In the genomic region with DNA sequence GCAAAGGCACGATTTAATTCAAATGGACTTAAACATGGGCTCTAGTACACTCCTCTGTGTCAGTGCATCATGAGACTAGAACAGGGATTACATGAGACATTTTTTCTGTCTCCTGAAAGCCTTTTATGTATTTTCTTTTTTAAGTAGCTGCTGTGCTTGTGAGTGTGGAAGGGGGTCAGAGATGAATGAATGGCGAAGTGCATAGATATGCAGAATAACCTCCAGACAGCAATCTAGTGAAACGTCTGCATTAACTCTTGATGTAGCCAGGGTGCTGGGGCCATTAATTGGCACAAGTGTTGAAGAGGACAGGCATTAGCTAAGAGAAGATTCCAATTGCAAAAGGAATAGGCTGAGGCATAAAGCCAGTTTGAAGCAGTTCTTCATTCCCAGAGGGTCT, we compare ENCODE assay signal across 34 cellular contexts.
DNase-seq lines count a peak whose midpoint lies in the region; ATAC-seq and TF ChIP-seq lines count a peak whose summit lies in the region.
"Had no signal": no experiment of that assay in that cellular context is flagged by ENCODE, and none has a peak within 500 bp of the region (broad histone marks: within the 10 kb centered on the region; RNA-seq: fewer than 3 reads in every experiment).

No MANE protein-coding gene starts in this region.

- no peak overlapping the region for H3K27ac ChIP-seq in Karpas-422 (ENCODE audit: low read length)
- H3K27ac ChIP-seq: 22Rv1; A549; BLaER1; BLaER1 treated with 17β-estradiol and CSF1 and Interleukin-3, amounts not matched to agents 10 nM and 100 nM; C4-2B had no signal

- no peak for TF ChIP-seq CTCF in osteocyte (IDR thresholded peaks at IDR 0.05)

- H3K36me3 ChIP-seq in HAP-1 (replicated peaks) (no peaks in the 10 kb centered on the region), Karpas-422 (ENCODE audit: insufficient read depth, low read length) (no peaks in the 10 kb centered on the region)
- H3K36me3 ChIP-seq: BE2C; BLaER1; BLaER1 treated with 17β-estradiol and CSF1 and Interleukin-3, amounts not matched to agents 10 nM and 100 nM had no signal

- no peak overlapping the region for H2AFZ ChIP-seq in Karpas-422 (ENCODE audit: low read length)

- H3K4me3 Mint-ChIP-seq in activated CD8-positive, alpha-beta memory T cell treated with anti-CD3 and anti-CD28 coated beads, Interleukin-2, amount 10 ng/mL, durations not matched to agents 7 days and 5 days, result no peak overlapping the region
- H3K4me3 Mint-ChIP-seq in osteocyte (ENCODE audit: unreplicated experiment), result no peak overlapping the region
- H3K4me3 Mint-ChIP-seq: B cell; CD4-positive, alpha-beta memory T cell; CD4-positive, alpha-beta T cell; CD8-positive, alpha-beta memory T cell; CD8-positive, alpha-beta T cell had no signal

- H3K27me3 ChIP-seq in HAP-1 (ENCODE audit: low read depth), result no peaks in the 10 kb centered on the region
- H3K27me3 ChIP-seq in Karpas-422 (ENCODE audit: low read length), result no peaks in the 10 kb centered on the region

- H3K9me2 ChIP-seq in Karpas-422 (replicated peaks; ENCODE audit: insufficient read depth, low read length), result no peaks in the 10 kb centered on the region

- H3K79me2 ChIP-seq in Karpas-422 (ENCODE audit: low read length), result no peaks in the 10 kb centered on the region

- no peaks in the 10 kb centered on the region for H4K20me1 ChIP-seq in Karpas-422 (ENCODE audit: insufficient read depth, low read depth, low read length)
- H4K20me1 ChIP-seq: BLaER1; BLaER1 treated with 17β-estradiol and CSF1 and Interleukin-3, amounts not matched to agents 10 nM and 100 nM had no signal

- H3K4me2 ChIP-seq in Karpas-422 (ENCODE audit: low read depth, low read length, poor library complexity, severe bottlenecking), result no peak overlapping the region
- H3K4me2 ChIP-seq: A549; BLaER1; BLaER1 treated with 17β-estradiol and CSF1 and Interleukin-3, amounts not matched to agents 10 nM and 100 nM had no signal

- H3K4me1 ChIP-seq in HAP-1, result peaks cover 20% of the 10 kb centered on the region
- H3K4me1 ChIP-seq in Karpas-422 (ENCODE audit: low read length), result no peaks in the 10 kb centered on the region
- H3K4me1 ChIP-seq: A549; BE2C; BLaER1; BLaER1 treated with 17β-estradiol and CSF1 and Interleukin-3, amounts not matched to agents 10 nM and 100 nM; Caco-2 had no signal

- H3K4me3 ChIP-seq in HAP-1 (no peak overlapping the region), Karpas-422 (ENCODE audit: low read length) (no peak overlapping the region)
- H3K4me3 ChIP-seq: A549; BLaER1; BLaER1 treated with 17β-estradiol and CSF1 and Interleukin-3, amounts not matched to agents 10 nM and 100 nM had no signal

- no peak overlapping the region for H3K9ac ChIP-seq in Karpas-422 (ENCODE audit: low read length)
- H3K9ac ChIP-seq: BLaER1; BLaER1 treated with 17β-estradiol and CSF1 and Interleukin-3, amounts not matched to agents 10 nM and 100 nM had no signal

- CTCF ChIA-PET in activated CD8-positive, alpha-beta memory T cell treated with anti-CD3 and anti-CD28 coated beads, Interleukin-2, amount 10 ng/mL, durations not matched to agents 7 days and 5 days (lab: Charles Lee), result no interaction called here

- no peaks in the 10 kb centered on the region for H3K9me3 ChIP-seq in HAP-1
- no peaks in the 10 kb centered on the region for H3K9me3 ChIP-seq in Karpas-422 (ENCODE audit: low read length)
- H3K9me3 ChIP-seq: A549, BE2C, Caco-2 had no signal

- DNase-seq in activated CD8-positive, alpha-beta memory T cell treated with anti-CD3 and anti-CD28 coated beads, Interleukin-2, amount 10 ng/mL, durations not matched to agents 7 days and 5 days, result peak; percentile 18
- DNase-seq in activated CD8-positive, alpha-beta memory T cell treated with anti-CD3 and anti-CD28 coated beads, Interleukin-2, amount 50 U/mL, for 48 hours, result no peak
- DNase-seq in HAP-1 (ENCODE audit: low spot score in 2 of 2) (peak; percentile 60 to 88), Karpas-422 (peak; percentile 16), osteocyte (ENCODE audit: extremely low spot score, unreplicated experiment) (peak; percentile 13), NOMO-1 treated with dmso at 0.1 percent for 144 hours (lab: John Stamatoyannopoulos, UW; ENCODE audit: unreplicated experiment) (no peak), COLO668 (lab: John Stamatoyannopoulos, UW; ENCODE audit: unreplicated experiment) (no peak)
- DNase-seq: 8988T; ACHN; AML-193; BE2C; C1 segment of cervical spinal cord; Caco-2; Calu3; CD4-positive, alpha-beta memory T cell; CD4-positive, alpha-beta T cell; CD4-positive, CD25-positive, alpha-beta regulatory T cell; CD8-positive, alpha-beta memory T cell; CD8-positive, alpha-beta T cell; COR-L47; DMS 273 treated with DMSO at 0.1 percent for 48 hours; DMS53; DMS79; DMS79 treated with DMSO at 0.1 percent for 48 hours; DND-41; EL had no signal

- H3K9me3 Mint-ChIP-seq in activated CD8-positive, alpha-beta memory T cell treated with anti-CD3 and anti-CD28 coated beads, Interleukin-2, amount 10 ng/mL, durations not matched to agents 7 days and 5 days (ENCODE audit: low read depth), result no peaks in the 10 kb centered on the region
- no peaks in the 10 kb centered on the region for H3K9me3 Mint-ChIP-seq in osteocyte (ENCODE audit: unreplicated experiment)
- H3K9me3 Mint-ChIP-seq: CD8-positive, alpha-beta T cell had no signal

- no peak overlapping the region for H3K27ac Mint-ChIP-seq in activated CD8-positive, alpha-beta memory T cell treated with anti-CD3 and anti-CD28 coated beads, Interleukin-2, amount 10 ng/mL, durations not matched to agents 7 days and 5 days
- no peak overlapping the region for H3K27ac Mint-ChIP-seq in osteocyte (ENCODE audit: unreplicated experiment)
- H3K27ac Mint-ChIP-seq: B cell; CD14-positive monocyte; CD4-positive, alpha-beta memory T cell; CD4-positive, alpha-beta T cell; CD4-positive, CD25-positive, alpha-beta regulatory T cell; CD8-positive, alpha-beta memory T cell; CD8-positive, alpha-beta T cell had no signal

- H3K27me3 Mint-ChIP-seq in activated CD8-positive, alpha-beta memory T cell treated with anti-CD3 and anti-CD28 coated beads, Interleukin-2, amount 10 ng/mL, durations not matched to agents 7 days and 5 days, result peaks cover 16% of the 10 kb centered on the region
- H3K27me3 Mint-ChIP-seq in osteocyte (ENCODE audit: unreplicated experiment), result peaks cover 40% of the 10 kb centered on the region

- ATAC-seq in activated CD8-positive, alpha-beta memory T cell treated with anti-CD3 and anti-CD28 coated beads, Interleukin-2, amount 10 ng/mL, durations not matched to agents 7 days and 5 days, result no peak
- no peak for ATAC-seq in GM19395 (IDR thresholded peaks at IDR 0.05; ENCODE audit: unreplicated experiment)
- ATAC-seq: A549; CD8-positive, alpha-beta T cell had no signal

- no peaks in the 10 kb centered on the region for H3K36me3 Mint-ChIP-seq in activated CD8-positive, alpha-beta memory T cell treated with anti-CD3 and anti-CD28 coated beads, Interleukin-2, amount 10 ng/mL, durations not matched to agents 7 days and 5 days
- H3K36me3 Mint-ChIP-seq in osteocyte (ENCODE audit: unreplicated experiment), result no peaks in the 10 kb centered on the region
- H3K36me3 Mint-ChIP-seq: CD14-positive monocyte; CD4-positive, alpha-beta memory T cell; CD4-positive, CD25-positive, alpha-beta regulatory T cell; CD8-positive, alpha-beta memory T cell; CD8-positive, alpha-beta T cell had no signal

- H3K4me1 Mint-ChIP-seq in activated CD8-positive, alpha-beta memory T cell treated with anti-CD3 and anti-CD28 coated beads, Interleukin-2, amount 10 ng/mL, durations not matched to agents 7 days and 5 days, result no peaks in the 10 kb centered on the region
- H3K4me1 Mint-ChIP-seq in osteocyte (ENCODE audit: unreplicated experiment), result peaks cover 2% of the 10 kb centered on the region
- H3K4me1 Mint-ChIP-seq: B cell had no signal

- in situ Hi-C loops in HAP-1 (cut with MboI; ENCODE audit: low sequenced_read_pairs), result no loop called here

Comparison
In these comparisons a context has a peak if more than half of its experiments do, and no peak if none do; other contexts are left out.
1. DNase-seq: peak in activated CD8-positive, alpha-beta memory T cell treated with anti-CD3 and anti-CD28 coated beads, Interleukin-2, amount 10 ng/mL, durations not matched to agents 7 days and 5 days (single experiment), HAP-1 (2 of 2), Karpas-422 (single experiment) and osteocyte (single experiment); none in activated CD8-positive, alpha-beta memory T cell treated with anti-CD3 and anti-CD28 coated beads, Interleukin-2, amount 50 U/mL, for 48 hours (single experiment), NOMO-1 treated with dmso at 0.1 percent for 144 hours (single experiment) and COLO668 (single experiment).